In genomic region chr12:124700810-124701594, GRCh38 we compare ENCODE assay signal across 13 cellular contexts.
DNase-seq lines count a peak whose midpoint lies in the region; ATAC-seq, FAIRE-seq and TF ChIP-seq lines count a peak whose summit lies in the region.
"Had no signal": no experiment of that assay in that cellular context is flagged by ENCODE, and none has a peak within 500 bp of the region (broad histone marks: within the 10 kb centered on the region; RNA-seq: fewer than 3 reads in every experiment).

No MANE protein-coding gene starts in this region.

- H3K27ac ChIP-seq in right atrium auricular region, result peak overlapping the region; percentile 70 to 71
- H3K27ac ChIP-seq in rectal smooth muscle tissue (ENCODE audit: low read depth, low read length), result peak overlapping the region; percentile 30
- peak overlapping the region in 1 of 2 donors; percentile 36 for H3K27ac ChIP-seq in small intestine (ENCODE audit: low read depth in 1 of 2, low read length in 1 of 2)

- H3K27me3 ChIP-seq in Caco-2 (replicated peaks; ENCODE audit: control insufficient read depth, insufficient read depth, low read length) (no peaks in the 10 kb centered on the region), right atrium auricular region (no peaks in the 10 kb centered on the region), rectal smooth muscle tissue (ENCODE audit: control insufficient read depth, insufficient read depth, low read length) (no peaks in the 10 kb centered on the region), small intestine (ENCODE audit: control insufficient read depth in 2 of 2, insufficient read depth in 2 of 2, low read length in 2 of 2) (no peaks in the 10 kb centered on the region)

- no peak overlapping the region for H3K4me3 ChIP-seq in Caco-2 (ENCODE audit: low read depth, low read length)
- no peak overlapping the region for H3K4me3 ChIP-seq in right atrium auricular region
- no peak overlapping the region for H3K4me3 ChIP-seq in rectal smooth muscle tissue (ENCODE audit: low read length)
- no peak overlapping the region for H3K4me3 ChIP-seq in small intestine (ENCODE audit: low read depth in 1 of 2, low read length in 2 of 2)
- H3K4me3 ChIP-seq: GM12878 had no signal

- TF ChIP-seq CTCF in Caco-2 (IDR thresholded peaks at IDR 0.05; ENCODE audit: insufficient read depth in 1 of 2, low read depth in 1 of 2, low read length in 1 of 2, severe bottlenecking in 1 of 2, unreplicated experiment in 1 of 2), result no peak
- TF ChIP-seq CTCF in right atrium auricular region (IDR thresholded peaks at IDR 0.05), result no peak

- POLR2A ChIA-PET in Caco-2 (lab: Charles Lee), result no interaction called here

- H3K36me3 ChIP-seq in Caco-2 (ENCODE audit: control insufficient read depth, insufficient read depth, low read length) (no peaks in the 10 kb centered on the region; the same call in 1 of the 2 replicates), right atrium auricular region (no peaks in the 10 kb centered on the region), rectal smooth muscle tissue (ENCODE audit: control insufficient read depth, insufficient read depth, low read length) (no peaks in the 10 kb centered on the region), small intestine (ENCODE audit: control insufficient read depth in 2 of 2, insufficient read depth in 2 of 2, low read length in 2 of 2) (no peaks in the 10 kb centered on the region)

- WGBS in small intestine, 3 donors, result 68 to 76% (median 72%) methylated on average over 17 of the region's 17 CpGs

- H3K9me3 ChIP-seq in Caco-2, result no peaks in the 10 kb centered on the region
- no peaks in the 10 kb centered on the region for H3K9me3 ChIP-seq in right atrium auricular region
- H3K9me3 ChIP-seq in small intestine (ENCODE audit: control insufficient read depth, low read depth), result no peaks in the 10 kb centered on the region

- intact Hi-C loops in Caco-2 (cut with micrococcal nuclease; ENCODE audit: unreplicated experiment), result loop anchor here (2.0 kb wide), 1 partner anchor 18 kb away; no protein-coding TSS in a partner anchor

- no TSS peak for BruUV-seq in Caco-2 (replicated peaks; lab: Mats Ljungman, UMichigan)

- H3K27ac Mint-ChIP-seq in Caco-2 (ENCODE audit: unreplicated experiment), result peak overlapping the region; percentile 81
- H3K27ac Mint-ChIP-seq: natural killer cell had no signal

- H3K4me1 Mint-ChIP-seq in Caco-2 (ENCODE audit: low read depth, unreplicated experiment), result peaks cover 12% of the 10 kb centered on the region

- ATAC-seq in GM21576 (IDR thresholded peaks at IDR 0.05; ENCODE audit: unreplicated experiment), result no peak
- ATAC-seq: activated CD4-positive, CD25-positive, alpha-beta regulatory T cell treated with anti-CD3 and anti-CD28 coated beads, Interleukin-2, amount 50 U/mL, for 24 hours; GM12878; natural killer cell; Panc1 had no signal

- peaks cover 6% of the 10 kb centered on the region for H3K36me3 Mint-ChIP-seq in Caco-2 (ENCODE audit: insufficient read depth, unreplicated experiment)
- H3K36me3 Mint-ChIP-seq: natural killer cell had no signal

- H3K4me1 ChIP-seq in Caco-2 (peaks cover 15% of the 10 kb centered on the region), right atrium auricular region (peaks cover 0 to 43% of the 10 kb centered on the region in 2 donors), rectal smooth muscle tissue (ENCODE audit: control insufficient read depth, insufficient read depth, low read length) (peaks cover 6% of the 10 kb centered on the region), small intestine (ENCODE audit: control insufficient read depth in 2 of 2, insufficient read depth in 1 of 2, low read depth in 1 of 2, low read length in 1 of 2) (no peaks in the 10 kb centered on the region)

- DNase-seq in Caco-2 (peak; percentile 59 to 79), astrocyte of the hippocampus (ENCODE audit: low read depth, low spot score) (peak; percentile 92), right atrium auricular region (ENCODE audit: low spot score) (no peak), small intestine (no peak), NCI-H146 (lab: John Stamatoyannopoulos, UW) (no peak), H4 (ENCODE audit: low spot score) (no peak)
- DNase-seq: activated naive CD4-positive, alpha-beta T cell treated with Interleukin-2 at 50 U/mL for 16 hours; natural killer cell had no signal

- CTCF ChIA-PET in Caco-2 (lab: Charles Lee), result interaction anchor here (0.6 to 1.1 kb wide), 2 partner anchors 65 to 117 kb away, joined by 3 read pairs; no protein-coding TSS in a partner anchor

- no peaks in the 10 kb centered on the region for H3K27me3 Mint-ChIP-seq in Caco-2 (ENCODE audit: insufficient read depth, unreplicated experiment)

- H3K9me3 Mint-ChIP-seq in Caco-2 (ENCODE audit: unreplicated experiment), result no peaks in the 10 kb centered on the region
- H3K9me3 Mint-ChIP-seq: natural killer cell had no signal

- FAIRE-seq in small intestine (lab: Jason Lieb, UNC), result no peak
- FAIRE-seq: GM12878 had no signal

- no peak overlapping the region for H3K4me3 Mint-ChIP-seq in Caco-2 (ENCODE audit: unreplicated experiment)
- H3K4me3 Mint-ChIP-seq: natural killer cell had no signal

- no peak overlapping the region for H3K9ac ChIP-seq in rectal smooth muscle tissue (ENCODE audit: low read length)

Comparison
In these comparisons a context has a peak if more than half of its experiments do, and no peak if none do; other contexts are left out.
1. DNase-seq: peak in Caco-2 (2 of 2) and astrocyte of the hippocampus (single experiment); none in right atrium auricular region (single experiment), small intestine (single experiment), NCI-H146 (single experiment) and H4 (single experiment).